24 cellular contexts compared by ENCODE assay signal in the genomic region with DNA sequence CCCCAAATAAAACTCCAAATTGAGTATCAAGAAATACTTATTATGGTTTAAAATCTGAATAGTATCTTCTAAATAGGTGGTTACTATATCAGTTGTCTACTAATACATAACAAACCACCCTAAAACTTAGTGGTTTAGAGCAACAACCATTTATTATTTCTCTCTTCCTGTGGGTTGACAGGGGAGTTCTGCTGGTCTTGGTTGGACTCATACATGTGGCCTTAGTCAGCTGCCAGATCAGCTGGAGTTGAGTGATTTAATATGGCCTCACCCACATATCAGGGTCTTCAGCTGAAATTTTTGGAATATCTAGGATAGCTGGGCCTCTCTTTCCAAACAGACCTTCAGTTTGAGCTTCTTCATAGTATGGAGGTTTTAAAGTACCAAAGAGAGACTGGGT. TPM values are rescaled to one million over a fixed set of nuclear protein-coding genes. Genes with fewer than 3 reads are reported as not detected.
DNase-seq lines count a peak whose midpoint lies in the region; ATAC-seq and TF ChIP-seq lines count a peak whose summit lies in the region.
"Had no signal": no experiment of that assay in that cellular context is flagged by ENCODE, and none has a peak within 500 bp of the region (broad histone marks: within the 10 kb centered on the region; RNA-seq: fewer than 3 reads in every experiment).

No MANE protein-coding gene starts in this region.

- H3K36me3 Mint-ChIP-seq in Calu3 (ENCODE audit: insufficient read depth, unreplicated experiment) = no peaks in the 10 kb centered on the region

- BruUV-seq in Calu3 (replicated peaks; lab: Mats Ljungman, UMichigan) = no TSS peak

- no peaks in the 10 kb centered on the region for H3K36me3 ChIP-seq in mucosa of descending colon (ENCODE audit: low read depth)
- H3K36me3 ChIP-seq: cardiac muscle cell, suprapubic skin had no signal

- H3K4me3 Mint-ChIP-seq in Calu3 (ENCODE audit: low read depth, unreplicated experiment) = no peak overlapping the region
- H3K4me3 Mint-ChIP-seq: activated naive CD8-positive, alpha-beta T cell treated with anti-CD3 and anti-CD28 coated beads for 36 hours; H9; mesothelial cell of epicardium; neural crest cell; T-helper 2 cell treated with Interferon-gamma antibody and Interleukin-4, amounts not matched to agents 5 μg/mL and 100 μg/mL, for 36 hours had no signal

- no peaks in the 10 kb centered on the region for H3K4me1 Mint-ChIP-seq in Calu3 (ENCODE audit: low read depth, unreplicated experiment)
- H3K4me1 Mint-ChIP-seq: H9, mesothelial cell of epicardium, neural crest cell had no signal

- no peak overlapping the region for H3K27ac Mint-ChIP-seq in Calu3 (ENCODE audit: unreplicated experiment)
- H3K27ac Mint-ChIP-seq: activated naive CD8-positive, alpha-beta T cell treated with anti-CD3 and anti-CD28 coated beads for 36 hours; H9; mesothelial cell of epicardium; T-helper 2 cell treated with Interferon-gamma antibody and Interleukin-4, amounts not matched to agents 5 μg/mL and 100 μg/mL, for 36 hours had no signal

- H3K9me3 Mint-ChIP-seq in Calu3 (ENCODE audit: low read depth, unreplicated experiment) = peaks cover 3% of the 10 kb centered on the region
- H3K9me3 Mint-ChIP-seq: T-helper 2 cell treated with Interferon-gamma antibody and Interleukin-4, amounts not matched to agents 5 μg/mL and 100 μg/mL, for 36 hours had no signal

- no peaks in the 10 kb centered on the region for H3K4me1 ChIP-seq in mucosa of descending colon (ENCODE audit: low read depth)
- H3K4me1 ChIP-seq: psoas muscle, suprapubic skin had no signal

- DNase-seq in ELR (ENCODE audit: low read depth) (peak; percentile 47), NCI-H226 (peak; percentile 96), fibroblast of pulmonary artery (ENCODE audit: low read depth) (peak; percentile 39), renal cortical epithelial cell (ENCODE audit: low read depth) (peak; percentile 59), Calu3 (no peak), retina (no peak), mucosa of descending colon (no peak), superior temporal gyrus (ENCODE audit: extremely low spot score) (no peak)
- DNase-seq: activated naive CD8-positive, alpha-beta T cell treated with anti-CD3 and anti-CD28 coated beads for 36 hours; DMS153; erythroblast; H9; Karpas-422; kidney; NCI-H1105; NCI-H2107; NCI-H69; OCI-M1; psoas muscle had no signal

- H3K9me3 ChIP-seq in mucosa of descending colon = no peaks in the 10 kb centered on the region
- H3K9me3 ChIP-seq: psoas muscle, suprapubic skin had no signal

- no peaks in the 10 kb centered on the region for H3K27me3 Mint-ChIP-seq in Calu3 (ENCODE audit: unreplicated experiment)
- H3K27me3 Mint-ChIP-seq: activated naive CD8-positive, alpha-beta T cell treated with anti-CD3 and anti-CD28 coated beads for 36 hours had no signal

- no peak for ATAC-seq in mucosa of descending colon
- ATAC-seq: psoas muscle had no signal

- CTCF ChIA-PET in Calu3 (lab: Charles Lee) = no interaction called here

- TF ChIP-seq CTCF in fibroblast of pulmonary artery (IDR thresholded peaks at IDR 0.05; ENCODE audit: low read length, missing control alignments) (no peak), Calu3 (IDR thresholded peaks at IDR 0.05; ENCODE audit: unreplicated experiment) (no peak), mucosa of descending colon (IDR thresholded peaks at IDR 0.05) (no peak)

- intact Hi-C loops in Calu3 (cut with micrococcal nuclease; ENCODE audit: unreplicated experiment) (no loop called here), mucosa of descending colon (cut with DNase I, micrococcal nuclease) (no loop called here)

- H3K4me3 ChIP-seq in fibroblast of pulmonary artery (replicated peaks; ENCODE audit: low read depth, low read length) (no peak overlapping the region), mucosa of descending colon (no peak overlapping the region)
- H3K4me3 ChIP-seq: cardiac muscle cell, psoas muscle, suprapubic skin had no signal

RNA-seq across cellular contexts. Expression of gene C11orf65, which starts 34.5 kb away (rescaled TPM):
- 1.7 TPM in 1 of 2 replicates, not detected in the other for total RNA-seq in renal cortical epithelial cell
- not detected in 2 replicates for total RNA-seq in Calu3 (2022)
- total RNA-seq in mucosa of descending colon = 1 to 10 TPM in 1 of 3 donors, under 1 TPM in 2; 0.31 to 1.3 (median 0.35) TPM

Comparison
In these comparisons a context has a peak if more than half of its experiments do, and no peak if none do; other contexts are left out.
1. DNase-seq: peak in ELR (single experiment), NCI-H226 (single experiment), fibroblast of pulmonary artery (single experiment) and renal cortical epithelial cell (single experiment); none in Calu3 (single experiment), retina (single experiment), mucosa of descending colon (0 of 3) and superior temporal gyrus (single experiment).